In genomic region chr11:64441127-64441526, GRCh38 we compare ENCODE assay signal across 17 cellular contexts.
"Had no signal": no experiment of that assay in that cellular context is flagged by ENCODE, and none has a peak within 500 bp of the region (broad histone marks: within the 10 kb centered on the region; RNA-seq: fewer than 3 reads in every experiment).

No MANE protein-coding gene starts in this region.

- FAIRE-seq: colon, small intestine had no signal

- H3K9me3 Mint-ChIP-seq: dendritic cell treated with granulocyte-macrophage colony-stimulating factor and Interleukin-4, amounts not matched to agents 40 ng/mL and 50 ng/mL, for 4 days; effector memory CD8-positive, alpha-beta T cell; immature natural killer cell; nephron progenitor cell had no signal

- ATAC-seq: effector memory CD8-positive, alpha-beta T cell; foreskin keratinocyte; left colon; naive thymus-derived CD4-positive, alpha-beta T cell; stimulated activated naive CD8-positive, alpha-beta T cell treated with anti-CD3 and anti-CD28 coated beads, Interleukin-15, Interleukin-2, amounts not matched to agents 100 U/mL and 50 U/mL, for 24 hours had no signal

- H3K27ac Mint-ChIP-seq: dendritic cell treated with granulocyte-macrophage colony-stimulating factor and Interleukin-4, amounts not matched to agents 40 ng/mL and 50 ng/mL, for 4 days; effector memory CD8-positive, alpha-beta T cell; naive thymus-derived CD4-positive, alpha-beta T cell; nephron progenitor cell had no signal

- H3K27ac ChIP-seq: foreskin keratinocyte, right atrium auricular region, suprapubic skin, thyroid gland, upper lobe of left lung, vagina had no signal

- H3K9me3 ChIP-seq: right atrium auricular region, suprapubic skin, thyroid gland, upper lobe of left lung, vagina had no signal

- H3K4me1 Mint-ChIP-seq: immature natural killer cell had no signal

- H3K36me3 ChIP-seq: right atrium auricular region, suprapubic skin, thyroid gland, upper lobe of left lung, vagina had no signal

- H3K4me3 ChIP-seq: right atrium auricular region, suprapubic skin, thyroid gland, upper lobe of left lung, vagina had no signal

- H3K36me3 Mint-ChIP-seq: immature natural killer cell; naive thymus-derived CD4-positive, alpha-beta T cell had no signal

- DNase-seq: effector memory CD8-positive, alpha-beta T cell; foreskin keratinocyte; immature natural killer cell; left colon; mesendoderm; naive thymus-derived CD4-positive, alpha-beta T cell; nephron progenitor cell; small intestine; stimulated activated CD4-positive, alpha-beta T cell treated with anti-CD3 and anti-CD28 coated beads, Interleukin-2, amount 100 ng/mL, for 48 hours; stimulated activated naive CD8-positive, alpha-beta T cell treated with anti-CD3 and anti-CD28 coated beads, Interleukin-15, Interleukin-2, amounts not matched to agents 100 U/mL and 50 U/mL, for 24 hours; thyroid gland had no signal

- H3K4me3 Mint-ChIP-seq: dendritic cell treated with granulocyte-macrophage colony-stimulating factor and Interleukin-4, amounts not matched to agents 40 ng/mL and 50 ng/mL, for 4 days; effector memory CD8-positive, alpha-beta T cell; immature natural killer cell; naive thymus-derived CD4-positive, alpha-beta T cell; nephron progenitor cell had no signal

- H3K4me1 ChIP-seq: right atrium auricular region, suprapubic skin, thyroid gland, upper lobe of left lung, vagina had no signal
